28 cellular contexts compared by ENCODE assay signal in the genomic region with DNA sequence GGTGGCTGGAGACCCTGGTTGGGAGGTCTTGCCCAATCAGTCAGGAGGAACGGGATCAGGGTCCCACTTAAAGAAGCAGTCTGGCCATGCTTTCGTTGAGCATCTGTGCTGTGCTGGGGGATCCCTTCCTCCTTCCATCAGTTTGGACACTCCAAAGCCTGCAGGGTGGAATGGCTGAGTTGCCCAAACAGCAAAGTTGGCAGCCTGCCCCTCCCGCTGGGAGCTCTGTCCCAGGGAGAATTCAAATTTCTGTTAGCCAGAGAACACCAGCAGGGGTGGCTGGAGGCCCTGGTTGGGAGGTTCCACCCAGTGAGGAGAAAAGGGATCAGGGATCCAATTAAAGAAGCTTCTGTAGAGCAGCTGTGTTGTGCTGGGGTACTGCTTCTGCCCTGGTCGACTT.
"Had no signal": no experiment of that assay in that cellular context is flagged by ENCODE, and none has a peak within 500 bp of the region (broad histone marks: within the 10 kb centered on the region; RNA-seq: fewer than 3 reads in every experiment).

No MANE protein-coding gene starts in this region.

- H3K27me3 Mint-ChIP-seq: progenitor cell of endocrine pancreas; stimulated activated naive CD8-positive, alpha-beta T cell treated with anti-CD3 and anti-CD28 coated beads, Interleukin-15, Interleukin-2, amounts not matched to agents 100 ng/mL and 50 ng/mL, for 24 hours had no signal

- H3K9me3 ChIP-seq: neutrophil, ovary, psoas muscle, right lobe of liver, sigmoid colon, stomach, thoracic aorta, thyroid gland, tibial nerve, upper lobe of left lung, vagina had no signal

- H3K36me3 ChIP-seq: neutrophil, ovary, right lobe of liver, sigmoid colon, stomach, thoracic aorta, thyroid gland, tibial nerve, upper lobe of left lung, vagina had no signal

- H3K9ac ChIP-seq: parathyroid adenoma had no signal

- H3K36me3 Mint-ChIP-seq: naive thymus-derived CD4-positive, alpha-beta T cell; natural killer cell treated with Interleukin-12 subunit alpha and Interleukin-12 subunit beta and Interleukin-15 and Interleukin-18, amount 100 ng/mL, for 72 hours; stimulated activated naive B cell treated with anti-CD40 and anti-IgM and Interleukin-4, amounts not matched to agents 10 μg/mL and 1 μg/mL and 100 μg/mL, for 72 hours had no signal

- FAIRE-seq: small intestine, urothelium cell line had no signal

- H3K9me3 Mint-ChIP-seq: nephron progenitor cell; neural crest cell; stimulated activated naive CD8-positive, alpha-beta T cell treated with anti-CD3 and anti-CD28 coated beads, Interleukin-15, Interleukin-2, amounts not matched to agents 100 ng/mL and 50 ng/mL, for 24 hours had no signal

- H3K4me1 Mint-ChIP-seq: nephron progenitor cell; neural crest cell; stimulated activated naive B cell treated with anti-CD40 and anti-IgM and Interleukin-4, amounts not matched to agents 10 μg/mL and 1 μg/mL and 100 μg/mL, for 72 hours had no signal

- H3K4me1 ChIP-seq: parathyroid adenoma, psoas muscle, right lobe of liver, sigmoid colon, stomach, thyroid gland, tibial nerve, upper lobe of left lung, vagina had no signal

- ATAC-seq: naive thymus-derived CD4-positive, alpha-beta T cell; natural killer cell treated with Interleukin-12 subunit alpha and Interleukin-12 subunit beta and Interleukin-15 and Interleukin-18, amount 100 ng/mL, for 72 hours; psoas muscle; right lobe of liver; stimulated activated naive B cell treated with anti-CD40 and anti-IgM and Interleukin-4, amounts not matched to agents 10 μg/mL and 1 μg/mL and 100 μg/mL, for 72 hours had no signal

- H3K27me3 ChIP-seq: neutrophil, ovary, right lobe of liver, sigmoid colon, thyroid gland, tibial nerve, upper lobe of left lung, vagina had no signal

- H3K4me3 ChIP-seq: ovary, psoas muscle, right lobe of liver, sigmoid colon, stomach, thoracic aorta, thyroid gland, tibial nerve, upper lobe of left lung, vagina had no signal

- H3K79me2 ChIP-seq: parathyroid adenoma had no signal

- H3K27ac Mint-ChIP-seq: naive thymus-derived CD4-positive, alpha-beta T cell; natural killer cell treated with Interleukin-12 subunit alpha and Interleukin-12 subunit beta and Interleukin-15 and Interleukin-18, amount 100 ng/mL, for 72 hours; nephron progenitor cell; progenitor cell of endocrine pancreas; stimulated activated naive B cell treated with anti-CD40 and anti-IgM and Interleukin-4, amounts not matched to agents 10 μg/mL and 1 μg/mL and 100 μg/mL, for 72 hours; stimulated activated naive CD8-positive, alpha-beta T cell treated with anti-CD3 and anti-CD28 coated beads, Interleukin-15, Interleukin-2, amounts not matched to agents 100 ng/mL and 50 ng/mL, for 24 hours had no signal

- DNase-seq: naive thymus-derived CD4-positive, alpha-beta T cell; nephron progenitor cell; nucleus accumbens; ovary; psoas muscle; right lobe of liver; sigmoid colon; small intestine; stimulated activated CD4-positive, alpha-beta T cell treated with anti-CD3 and anti-CD28 coated beads, Interleukin-1b, Interleukin-23, amount 100 ng/mL, for 48 hours; stimulated activated CD4-positive, alpha-beta T cell treated with anti-CD3 and anti-CD28 coated beads, Interleukin-4, amount 100 ng/mL, for 1 hour; stimulated activated CD4-positive, alpha-beta T cell treated with anti-CD3 and anti-CD28 coated beads, Interleukin-4, amount 100 ng/mL, for 4 hours; stimulated activated CD8-positive, alpha-beta memory T cell treated with anti-CD3 and anti-CD28 coated beads, Interleukin-4, amount 100 ng/mL, for 48 hours; stimulated activated naive B cell treated with anti-CD40 and anti-IgM and Interleukin-4, amounts not matched to agents 10 μg/mL and 1 μg/mL and 100 μg/mL, for 72 hours; stimulated activated naive CD4-positive, alpha-beta T cell treated with Interleukin-2 at 50 U/mL for 16 hours; stomach; thyroid gland; trophoblast cell; upper lobe of left lung had no signal

- H3K4me3 Mint-ChIP-seq: naive thymus-derived CD4-positive, alpha-beta T cell; natural killer cell treated with Interleukin-12 subunit alpha and Interleukin-12 subunit beta and Interleukin-15 and Interleukin-18, amount 100 ng/mL, for 72 hours; nephron progenitor cell; neural crest cell; stimulated activated naive B cell treated with anti-CD40 and anti-IgM and Interleukin-4, amounts not matched to agents 10 μg/mL and 1 μg/mL and 100 μg/mL, for 72 hours; stimulated activated naive CD8-positive, alpha-beta T cell treated with anti-CD3 and anti-CD28 coated beads, Interleukin-15, Interleukin-2, amounts not matched to agents 100 ng/mL and 50 ng/mL, for 24 hours had no signal

- H2AFZ ChIP-seq: parathyroid adenoma had no signal

- H3K27ac ChIP-seq: neutrophil, ovary, parathyroid adenoma, psoas muscle, right lobe of liver, sigmoid colon, stomach, thoracic aorta, thyroid gland, tibial nerve, upper lobe of left lung, vagina had no signal
